In genomic region chr14:59755388-59755787, GRCh38 we compare ENCODE assay signal across 30 cellular contexts.
"Had no signal": no experiment of that assay in that cellular context is flagged by ENCODE, and none has a peak within 500 bp of the region (broad histone marks: within the 10 kb centered on the region; RNA-seq: fewer than 3 reads in every experiment).

No MANE protein-coding gene starts in this region.

- H3K4me2 ChIP-seq: smooth muscle cell had no signal

- DNase-seq: activated CD4-positive, alpha-beta memory T cell treated with anti-CD3 and anti-CD28 coated beads for 36 hours; activated CD4-positive, alpha-beta T cell treated with anti-CD3 and anti-CD28 coated beads for 4 hours; activated CD8-positive, alpha-beta memory T cell treated with anti-CD3 and anti-CD28 coated beads, Interleukin-2, amount 50 U/mL, for 48 hours; activated gamma-delta T cell treated with Interleukin-2 at 50 U/mL for 16 hours; activated naive CD4-positive, alpha-beta T cell treated with anti-CD3 and anti-CD28 coated beads, Interleukin-2, amount 50 U/mL, for 16 hours; activated T-cell treated with anti-CD3 and anti-CD28 coated beads, Interleukin-2, amount 50 U/mL, for 24 hours; amniotic stem cell; central memory CD4-positive, alpha-beta T cell; effector CD4-positive, alpha-beta T cell; esophagus squamous epithelium; foreskin melanocyte; left ventricle myocardium superior; naive B cell; nephron progenitor cell; pancreas; psoas muscle; stimulated activated CD4-positive, alpha-beta T cell treated with anti-CD3 and anti-CD28 coated beads, Interleukin-1b, Interleukin-23, amount 100 ng/mL, for 48 hours; stimulated activated naive B cell treated with anti-CD40 and anti-IgM and Interleukin-4, amounts not matched to agents 10 μg/mL and 1 μg/mL and 100 μg/mL, for 72 hours; stomach; tibial artery; upper lobe of right lung had no signal

- H3K27ac Mint-ChIP-seq: activated CD4-positive, alpha-beta memory T cell treated with anti-CD3 and anti-CD28 coated beads for 36 hours; activated T-cell treated with anti-CD3 and anti-CD28 coated beads, Interleukin-2, amount 50 U/mL, for 24 hours; activated T-helper 17 cell treated with anti-CD3 and anti-CD28 coated beads, Interleukin-2, amount 50 U/mL, for 72 hours; dendritic cell treated with granulocyte-macrophage colony-stimulating factor and Interleukin-4, amounts not matched to agents 40 ng/mL and 50 ng/mL, for 4 days; mesothelial cell of epicardium; naive B cell; stimulated activated naive B cell treated with anti-CD40 and anti-IgM and Interleukin-4, amounts not matched to agents 10 μg/mL and 1 μg/mL and 100 μg/mL, for 72 hours had no signal

- H3K36me3 ChIP-seq: breast epithelium, esophagus squamous epithelium, pancreas, right atrium auricular region, stomach, suprapubic skin, tibial artery, upper lobe of right lung had no signal

- H3K27ac ChIP-seq: breast epithelium, epithelial cell of prostate, esophagus squamous epithelium, pancreas, psoas muscle, right atrium auricular region, stomach, suprapubic skin, upper lobe of right lung, VCaP had no signal

- H3K4me3 ChIP-seq: breast epithelium, esophagus squamous epithelium, pancreas, psoas muscle, right atrium auricular region, smooth muscle cell, stomach, suprapubic skin, tibial artery, upper lobe of right lung had no signal

- H3K4me3 Mint-ChIP-seq: activated CD4-positive, alpha-beta memory T cell treated with anti-CD3 and anti-CD28 coated beads for 36 hours; activated T-cell treated with anti-CD3 and anti-CD28 coated beads, Interleukin-2, amount 50 U/mL, for 24 hours; activated T-helper 17 cell treated with anti-CD3 and anti-CD28 coated beads, Interleukin-2, amount 50 U/mL, for 72 hours; dendritic cell treated with granulocyte-macrophage colony-stimulating factor and Interleukin-4, amounts not matched to agents 40 ng/mL and 50 ng/mL, for 4 days; mesothelial cell of epicardium; naive B cell; nephron progenitor cell; stimulated activated naive B cell treated with anti-CD40 and anti-IgM and Interleukin-4, amounts not matched to agents 10 μg/mL and 1 μg/mL and 100 μg/mL, for 72 hours had no signal

- H3K9me3 ChIP-seq: breast epithelium, esophagus squamous epithelium, pancreas, psoas muscle, right atrium auricular region, stomach, suprapubic skin, tibial artery, upper lobe of right lung had no signal

- H3K9me3 Mint-ChIP-seq: activated CD4-positive, alpha-beta memory T cell treated with anti-CD3 and anti-CD28 coated beads for 36 hours; activated T-cell treated with anti-CD3 and anti-CD28 coated beads, Interleukin-2, amount 50 U/mL, for 24 hours; activated T-helper 17 cell treated with anti-CD3 and anti-CD28 coated beads, Interleukin-2, amount 50 U/mL, for 72 hours; dendritic cell treated with granulocyte-macrophage colony-stimulating factor and Interleukin-4, amounts not matched to agents 40 ng/mL and 50 ng/mL, for 4 days; nephron progenitor cell had no signal

- H3K4me1 Mint-ChIP-seq: activated T-helper 17 cell treated with anti-CD3 and anti-CD28 coated beads, Interleukin-2, amount 50 U/mL, for 72 hours; naive B cell; stimulated activated naive B cell treated with anti-CD40 and anti-IgM and Interleukin-4, amounts not matched to agents 10 μg/mL and 1 μg/mL and 100 μg/mL, for 72 hours had no signal

- H3K4me1 ChIP-seq: breast epithelium, esophagus squamous epithelium, pancreas, psoas muscle, right atrium auricular region, stomach, suprapubic skin, upper lobe of right lung had no signal

- ATAC-seq: activated T-helper 17 cell treated with anti-CD3 and anti-CD28 coated beads, Interleukin-2, amount 50 U/mL, for 72 hours; left ventricle myocardium superior; psoas muscle; stimulated activated naive B cell treated with anti-CD40 and anti-IgM and Interleukin-4, amounts not matched to agents 10 μg/mL and 1 μg/mL and 100 μg/mL, for 72 hours; upper lobe of right lung had no signal

- H3K27me3 ChIP-seq: breast epithelium, esophagus squamous epithelium, pancreas, right atrium auricular region, stomach, suprapubic skin, tibial artery, upper lobe of right lung had no signal

- H3K36me3 Mint-ChIP-seq: activated CD4-positive, alpha-beta memory T cell treated with anti-CD3 and anti-CD28 coated beads for 36 hours; mesothelial cell of epicardium; naive B cell; stimulated activated naive B cell treated with anti-CD40 and anti-IgM and Interleukin-4, amounts not matched to agents 10 μg/mL and 1 μg/mL and 100 μg/mL, for 72 hours had no signal

- H3K27me3 Mint-ChIP-seq: activated T-cell treated with anti-CD3 and anti-CD28 coated beads, Interleukin-2, amount 50 U/mL, for 24 hours; dendritic cell treated with granulocyte-macrophage colony-stimulating factor and Interleukin-4, amounts not matched to agents 40 ng/mL and 50 ng/mL, for 4 days had no signal
